In the genomic region with DNA sequence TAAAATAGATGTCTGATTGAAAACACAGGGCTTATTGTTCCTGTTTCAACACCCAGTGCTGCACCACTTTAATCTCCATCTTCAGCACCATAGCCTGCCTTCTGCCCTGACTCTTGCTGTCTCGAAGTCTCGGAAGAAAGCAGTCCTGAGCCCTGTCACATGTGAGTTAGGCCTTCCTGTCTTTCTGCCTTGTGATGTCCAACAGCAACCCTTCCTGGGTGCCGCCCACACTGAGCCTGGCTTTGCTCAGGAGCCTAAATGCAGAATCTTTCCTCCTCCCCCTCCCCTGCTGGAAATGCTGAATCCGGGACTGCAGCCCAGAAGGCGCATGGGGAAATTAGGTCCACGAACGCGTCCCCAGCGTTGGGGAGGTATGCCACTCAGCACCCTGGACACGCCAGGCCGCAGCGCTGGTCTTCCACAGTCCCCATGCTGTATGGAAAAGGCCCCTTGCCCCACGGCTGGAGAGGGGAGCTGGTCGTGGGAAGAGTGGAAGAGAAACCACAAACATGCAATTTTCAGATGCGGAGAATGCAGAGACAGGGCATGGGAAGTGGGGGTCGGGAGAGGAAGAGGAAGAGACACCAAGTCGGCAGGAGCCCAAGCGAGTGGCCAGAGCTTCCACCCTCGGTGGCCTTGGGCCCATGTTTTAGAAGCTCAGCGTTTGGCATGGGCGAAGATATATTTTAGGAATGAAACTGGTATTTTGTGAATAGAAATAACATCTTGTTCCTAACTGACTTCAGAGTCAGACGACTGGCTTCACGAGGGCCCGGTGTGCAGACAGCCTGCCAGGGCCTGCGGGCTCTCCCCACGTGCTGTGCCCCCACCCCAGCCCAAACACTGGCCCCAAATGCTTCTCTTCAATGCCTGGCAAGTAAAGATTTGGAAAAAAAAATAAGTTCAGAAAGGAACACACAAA, we compare ENCODE assay signal across 16 cellular contexts.
"Had no signal": no experiment of that assay in that cellular context is flagged by ENCODE, and none has a peak within 500 bp of the region (broad histone marks: within the 10 kb centered on the region; RNA-seq: fewer than 3 reads in every experiment).

No MANE protein-coding gene starts in this region.

- H3K36me3 ChIP-seq: gastrocnemius medialis, heart right ventricle, prostate gland, stomach, thyroid gland had no signal

- DNase-seq: activated CD4-positive, alpha-beta T cell treated with anti-CD3 and anti-CD28 coated beads, Interleukin-2, amount 10 ng/mL, durations not matched to agents 7 days and 5 days; activated CD4-positive, CD25-positive, alpha-beta regulatory T cell; activated naive CD8-positive, alpha-beta T cell treated with anti-CD3 and anti-CD28 coated beads, Interleukin-2, amount 10 ng/mL, durations not matched to agents 7 days and 5 days; dermis blood vessel endothelial cell; effector memory CD8-positive, alpha-beta T cell; gastrocnemius medialis; heart right ventricle; mammary epithelial cell; stimulated activated CD4-positive, alpha-beta T cell treated with anti-CD3 and anti-CD28 coated beads, Interleukin-1b, Interleukin-23, amount 100 ng/mL, for 48 hours; stomach; SW 1271; thyroid gland had no signal

- H3K4me1 Mint-ChIP-seq: activated naive CD8-positive, alpha-beta T cell treated with anti-CD3 and anti-CD28 coated beads, Interleukin-2, amount 10 ng/mL, durations not matched to agents 7 days and 5 days had no signal

- H3K27me3 Mint-ChIP-seq: activated CD4-positive, alpha-beta T cell treated with anti-CD3 and anti-CD28 coated beads, Interleukin-2, amount 10 ng/mL, durations not matched to agents 7 days and 5 days; activated naive CD8-positive, alpha-beta T cell treated with anti-CD3 and anti-CD28 coated beads, Interleukin-2, amount 10 ng/mL, durations not matched to agents 7 days and 5 days had no signal

- H3K27ac Mint-ChIP-seq: activated CD4-positive, alpha-beta T cell treated with anti-CD3 and anti-CD28 coated beads, Interleukin-2, amount 10 ng/mL, durations not matched to agents 7 days and 5 days; activated naive CD8-positive, alpha-beta T cell treated with anti-CD3 and anti-CD28 coated beads, Interleukin-2, amount 10 ng/mL, durations not matched to agents 7 days and 5 days; effector memory CD8-positive, alpha-beta T cell; natural killer cell treated with Interleukin-12 subunit alpha and Interleukin-12 subunit beta and Interleukin-15 and Interleukin-18, amount 100 ng/mL, for 72 hours had no signal

- H3K27me3 ChIP-seq: gastrocnemius medialis, heart right ventricle, stomach, thyroid gland had no signal

- H3K4me3 ChIP-seq: gastrocnemius medialis, heart right ventricle, prostate gland, stomach, thyroid gland had no signal

- H3K9me3 ChIP-seq: gastrocnemius medialis, prostate gland, thyroid gland had no signal

- H3K9me3 Mint-ChIP-seq: activated CD4-positive, alpha-beta T cell treated with anti-CD3 and anti-CD28 coated beads, Interleukin-2, amount 10 ng/mL, durations not matched to agents 7 days and 5 days; activated naive CD8-positive, alpha-beta T cell treated with anti-CD3 and anti-CD28 coated beads, Interleukin-2, amount 10 ng/mL, durations not matched to agents 7 days and 5 days; natural killer cell treated with Interleukin-12 subunit alpha and Interleukin-12 subunit beta and Interleukin-15 and Interleukin-18, amount 100 ng/mL, for 72 hours had no signal

- H3K27ac ChIP-seq: epithelial cell of prostate, gastrocnemius medialis, heart right ventricle, prostate gland, stomach, thyroid gland had no signal

- H3K4me1 ChIP-seq: gastrocnemius medialis, heart right ventricle, prostate gland, stomach, thyroid gland had no signal

- H3K36me3 Mint-ChIP-seq: activated naive CD8-positive, alpha-beta T cell treated with anti-CD3 and anti-CD28 coated beads, Interleukin-2, amount 10 ng/mL, durations not matched to agents 7 days and 5 days; natural killer cell treated with Interleukin-12 subunit alpha and Interleukin-12 subunit beta and Interleukin-15 and Interleukin-18, amount 100 ng/mL, for 72 hours had no signal

- ATAC-seq: effector memory CD8-positive, alpha-beta T cell; gastrocnemius medialis; heart right ventricle; natural killer cell treated with Interleukin-12 subunit alpha and Interleukin-12 subunit beta and Interleukin-15 and Interleukin-18, amount 100 ng/mL, for 72 hours; sciatic nerve had no signal

- H3K4me3 Mint-ChIP-seq: activated CD4-positive, alpha-beta T cell treated with anti-CD3 and anti-CD28 coated beads, Interleukin-2, amount 10 ng/mL, durations not matched to agents 7 days and 5 days; activated naive CD8-positive, alpha-beta T cell treated with anti-CD3 and anti-CD28 coated beads, Interleukin-2, amount 10 ng/mL, durations not matched to agents 7 days and 5 days; effector memory CD8-positive, alpha-beta T cell; natural killer cell treated with Interleukin-12 subunit alpha and Interleukin-12 subunit beta and Interleukin-15 and Interleukin-18, amount 100 ng/mL, for 72 hours had no signal
